In the genomic region with DNA sequence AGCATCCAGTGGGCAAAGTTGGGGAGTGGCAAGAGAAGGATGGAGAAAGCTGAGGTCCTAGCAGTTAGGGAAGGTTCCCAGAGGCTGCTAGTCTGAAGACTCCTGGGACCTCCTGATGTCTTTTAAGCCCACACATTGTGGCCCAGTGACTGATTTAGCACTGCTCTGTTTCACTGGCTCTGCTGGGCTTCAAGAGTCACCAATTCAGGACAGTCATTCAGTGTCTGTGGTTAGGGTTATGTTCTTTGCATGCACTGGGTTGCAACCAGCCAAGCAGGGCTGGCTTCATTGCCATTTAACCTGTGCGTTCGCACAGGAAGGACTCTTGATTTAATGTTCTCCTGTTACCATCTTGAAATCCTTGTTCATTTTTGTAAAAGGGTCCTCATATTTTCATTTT, we compare ENCODE assay signal across 21 cellular contexts.
DNase-seq lines count a peak whose midpoint lies in the region; ATAC-seq lines count a peak whose summit lies in the region.
"Had no signal": no experiment of that assay in that cellular context is flagged by ENCODE, and none has a peak within 500 bp of the region (broad histone marks: within the 10 kb centered on the region; RNA-seq: fewer than 3 reads in every experiment).

No MANE protein-coding gene starts in this region.

- H2BK15ac ChIP-seq in neuronal stem cell (ENCODE audit: low read length): no peak overlapping the region

- CTCF ChIA-PET in activated naive CD4-positive, alpha-beta T cell treated with anti-CD3 and anti-CD28 coated beads, Interleukin-2, amount 10 ng/mL, durations not matched to agents 7 days and 5 days (lab: Charles Lee): interaction anchor here (1.9 kb wide), 1 partner anchor 9 kb away, joined by 8 read pairs; no protein-coding TSS in a partner anchor

- no peak overlapping the region for H3K18ac ChIP-seq in neuronal stem cell (ENCODE audit: low read length)

- peaks cover 0 to 5% (median 0%) of the 10 kb centered on the region in 3 experiments for H3K27me3 ChIP-seq in neuronal stem cell (ENCODE audit: control insufficient read depth in 3 of 3, insufficient read depth in 3 of 3, low read depth in 1 of 3, low read length in 3 of 3)

- no peak overlapping the region for H3K23ac ChIP-seq in neuronal stem cell (ENCODE audit: low read depth, low read length, poor library complexity)

- peak overlapping the region; percentile 17 to 57 for H3K27ac Mint-ChIP-seq in activated naive CD4-positive, alpha-beta T cell treated with anti-CD3 and anti-CD28 coated beads, Interleukin-2, amount 50 U/mL, for 72 hours
- H3K27ac Mint-ChIP-seq in activated naive CD4-positive, alpha-beta T cell treated with anti-CD3 and anti-CD28 coated beads, Interleukin-2, amount 10 ng/mL, durations not matched to agents 7 days and 5 days: no peak overlapping the region
- H3K27ac Mint-ChIP-seq: CD8-positive, alpha-beta T cell had no signal

- no peak overlapping the region for H2BK12ac ChIP-seq in neuronal stem cell (ENCODE audit: low read length)

- no peak overlapping the region for H3K4me3 ChIP-seq in neuronal stem cell (ENCODE audit: low read length in 2 of 2)
- H3K4me3 ChIP-seq: SJSA1 had no signal

- H3K9me3 ChIP-seq in neuronal stem cell (replicated peaks in 1 of 2; ENCODE audit: control insufficient read depth in 2 of 2, insufficient read depth in 1 of 2, low read depth in 1 of 2, low read length in 2 of 2): no peaks in the 10 kb centered on the region
- H3K9me3 ChIP-seq: SJSA1 had no signal

- no peak overlapping the region for H2BK5ac ChIP-seq in neuronal stem cell (ENCODE audit: low read length)

- H3K79me1 ChIP-seq in neuronal stem cell (ENCODE audit: low read depth, low read length): no peaks in the 10 kb centered on the region

- no peak for DNase-seq in activated CD4-positive, CD25-positive, alpha-beta regulatory T cell (lab: John Stamatoyannopoulos, UW)
- DNase-seq in activated naive CD4-positive, alpha-beta T cell treated with anti-CD3 and anti-CD28 coated beads, Interleukin-2, amount 50 U/mL, for 72 hours (ENCODE audit: low spot score in 2 of 2): peak in 1 of 2 donors; percentile 9
- no peak for DNase-seq in activated naive CD4-positive, alpha-beta T cell treated with anti-CD3 and anti-CD28 coated beads, Interleukin-2, amount 10 ng/mL, durations not matched to agents 7 days and 5 days
- no peak for DNase-seq in stimulated activated naive CD8-positive, alpha-beta T cell treated with anti-CD3 and anti-CD28 coated beads, Interleukin-15, Interleukin-2, amounts not matched to agents 100 U/mL and 50 U/mL, for 24 hours
- no peak for DNase-seq in neuronal stem cell (ENCODE audit: low spot score)
- DNase-seq: ACHN; C1 segment of cervical spinal cord; CD8-positive, alpha-beta T cell; DND-41; Kasumi-1; NCI-H1417; NCI-H1694 treated with DMSO at 0.1 percent for 48 hours; NCI-H2081 treated with DMSO at 0.1 percent for 48 hours; NCI-H2171 treated with DMSO at 0.1 percent for 48 hours; NCI-H526 had no signal

- no peak overlapping the region for H2BK120ac ChIP-seq in neuronal stem cell (ENCODE audit: low read depth, low read length)

- H3K36me3 ChIP-seq in neuronal stem cell (replicated peaks in 1 of 2; ENCODE audit: control insufficient read depth in 2 of 2, insufficient read depth in 2 of 2, low read length in 2 of 2): no peaks in the 10 kb centered on the region
- H3K36me3 ChIP-seq: SJSA1 had no signal

- no peak overlapping the region for H2AK5ac ChIP-seq in neuronal stem cell (ENCODE audit: low read depth, low read length)

- H3K4me1 ChIP-seq in neuronal stem cell (ENCODE audit: control insufficient read depth in 2 of 2, insufficient read depth in 1 of 2, low read depth in 1 of 2, low read length in 2 of 2): no peaks in the 10 kb centered on the region

- H3K9ac ChIP-seq in neuronal stem cell (ENCODE audit: low read depth, low read length, poor library complexity): no peak overlapping the region

- H3K27ac ChIP-seq in neuronal stem cell (replicated peaks; ENCODE audit: low read length): no peak overlapping the region
- H3K27ac ChIP-seq: 22Rv1, SJSA1 had no signal

- no peaks in the 10 kb centered on the region for H3K9me3 Mint-ChIP-seq in activated naive CD4-positive, alpha-beta T cell treated with anti-CD3 and anti-CD28 coated beads, Interleukin-2, amount 50 U/mL, for 72 hours
- H3K9me3 Mint-ChIP-seq in activated naive CD4-positive, alpha-beta T cell treated with anti-CD3 and anti-CD28 coated beads, Interleukin-2, amount 10 ng/mL, durations not matched to agents 7 days and 5 days: no peaks in the 10 kb centered on the region
- H3K9me3 Mint-ChIP-seq: CD8-positive, alpha-beta T cell had no signal

- no peak overlapping the region for H3K4ac ChIP-seq in neuronal stem cell (ENCODE audit: low read length)

- peaks cover 29% of the 10 kb centered on the region for H3K27me3 Mint-ChIP-seq in activated naive CD4-positive, alpha-beta T cell treated with anti-CD3 and anti-CD28 coated beads, Interleukin-2, amount 10 ng/mL, durations not matched to agents 7 days and 5 days

- ATAC-seq in activated CD4-positive, CD25-positive, alpha-beta regulatory T cell treated with anti-CD3 and anti-CD28 coated beads, Interleukin-2, amount 50 U/mL, for 24 hours: peak; percentile 44 to 56
- peak; percentile 64 to 99 for ATAC-seq in activated naive CD4-positive, alpha-beta T cell treated with anti-CD3 and anti-CD28 coated beads, Interleukin-2, amount 50 U/mL, for 72 hours
- ATAC-seq in HG03565 (IDR thresholded peaks at IDR 0.05; ENCODE audit: unreplicated experiment): peak; percentile 43
- peak; percentile 75 for ATAC-seq in stimulated activated naive CD8-positive, alpha-beta T cell treated with anti-CD3 and anti-CD28 coated beads, Interleukin-15, Interleukin-2, amounts not matched to agents 100 U/mL and 50 U/mL, for 24 hours
- no peak for ATAC-seq in GM18858 (IDR thresholded peaks at IDR 0.05; ENCODE audit: unreplicated experiment)
- ATAC-seq: CD8-positive, alpha-beta T cell; Right ventricle myocardium inferior had no signal

- no peaks in the 10 kb centered on the region for H3K36me3 Mint-ChIP-seq in activated naive CD4-positive, alpha-beta T cell treated with anti-CD3 and anti-CD28 coated beads, Interleukin-2, amount 50 U/mL, for 72 hours
- H3K36me3 Mint-ChIP-seq in activated naive CD4-positive, alpha-beta T cell treated with anti-CD3 and anti-CD28 coated beads, Interleukin-2, amount 10 ng/mL, durations not matched to agents 7 days and 5 days: no peaks in the 10 kb centered on the region
- H3K36me3 Mint-ChIP-seq: CD8-positive, alpha-beta T cell had no signal

- H3K4me2 ChIP-seq in neuronal stem cell (ENCODE audit: insufficient read depth, low read length, poor library complexity, severe bottlenecking): no peak overlapping the region

- H4K91ac ChIP-seq in neuronal stem cell (ENCODE audit: low read depth, low read length, poor library complexity): no peak overlapping the region

- H4K8ac ChIP-seq in neuronal stem cell (ENCODE audit: low read depth, low read length): no peak overlapping the region

- H2AFZ ChIP-seq in neuronal stem cell (ENCODE audit: low read length): no peak overlapping the region

- no peaks in the 10 kb centered on the region for H3K4me1 Mint-ChIP-seq in activated naive CD4-positive, alpha-beta T cell treated with anti-CD3 and anti-CD28 coated beads, Interleukin-2, amount 10 ng/mL, durations not matched to agents 7 days and 5 days

- no peak overlapping the region for H3K4me3 Mint-ChIP-seq in activated naive CD4-positive, alpha-beta T cell treated with anti-CD3 and anti-CD28 coated beads, Interleukin-2, amount 10 ng/mL, durations not matched to agents 7 days and 5 days
- H3K4me3 Mint-ChIP-seq: CD8-positive, alpha-beta T cell had no signal

- no CpG with 5 or more reads among the region's 2 CpGs for WGBS in neuronal stem cell (ENCODE audit: extremely low coverage in 2 of 2, insufficient read length in 2 of 2, insufficient replicate concordance in 1 of 2), 2 donors

- H3K14ac ChIP-seq in neuronal stem cell (ENCODE audit: low read length): no peak overlapping the region
